Comparison of ENCODE assay signal across 1 cellular context in genomic region chr7:138049505-138050116, GRCh38.
A peak's percentile ranks its signal among the peaks of the same experiment; 100 is the strongest.
TF ChIP-seq lines count a peak whose summit lies in the region.

No MANE protein-coding gene starts in this region.

TF ChIP-seq in HepG2, 621 proteins besides CTCF, POLR2A, EP300 and RAD21 (continued from another document and continues in another):
- TF ChIP-seq ZBTB44 (CRISPR knock-in tag; IDR thresholded peaks at IDR 0.05): no peak
- TF ChIP-seq IKZF4 (CRISPR knock-in tag; IDR thresholded peaks at IDR 0.05; ENCODE audit: borderline replicate concordance, low read depth, not compliant biosample characterization): no peak
- TF ChIP-seq FOXA1 (IDR thresholded peaks at IDR 0.05): peak; percentile 90
- TF ChIP-seq FOXA1 (CRISPR knock-in tag; IDR thresholded peaks at IDR 0.05): peak; percentile 21; the same call in 1 of the 2 replicates
- TF ChIP-seq ZNF788 (CRISPR knock-in tag; IDR thresholded peaks at IDR 0.05; ENCODE audit: borderline replicate concordance): no peak
- peak; percentile 56; the same call in 1 of the 2 replicates for TF ChIP-seq TBX2 (CRISPR knock-in tag; IDR thresholded peaks at IDR 0.05; ENCODE audit: borderline replicate concordance)
- no peak for TF ChIP-seq REPIN1 (CRISPR knock-in tag; IDR thresholded peaks at IDR 0.05; ENCODE audit: borderline replicate concordance, low read depth)
- no peak for TF ChIP-seq ATF7-NPFF (CRISPR knock-in tag; IDR thresholded peaks at IDR 0.05; ENCODE audit: low read depth)
- TF ChIP-seq ZNF670 (CRISPR knock-in tag; IDR thresholded peaks at IDR 0.05; ENCODE audit: borderline replicate concordance): no peak
- no peak for TF ChIP-seq ZBTB7B (CRISPR knock-in tag; IDR thresholded peaks at IDR 0.05)
- TF ChIP-seq ZBTB2 (CRISPR knock-in tag; IDR thresholded peaks at IDR 0.05; ENCODE audit: low read depth): no peak
- peak; percentile 63; the same call in 1 of the 2 replicates for TF ChIP-seq CEBPG (CRISPR knock-in tag; IDR thresholded peaks at IDR 0.05)
- TF ChIP-seq ZFYVE20 (CRISPR knock-in tag; IDR thresholded peaks at IDR 0.05; ENCODE audit: borderline replicate concordance, low read depth): no peak
- no peak for TF ChIP-seq ZNF775 (CRISPR knock-in tag; IDR thresholded peaks at IDR 0.05; ENCODE audit: borderline replicate concordance)
- no peak for TF ChIP-seq MXD4 (CRISPR knock-in tag; IDR thresholded peaks at IDR 0.05)
- TF ChIP-seq SNAI1 (CRISPR knock-in tag; IDR thresholded peaks at IDR 0.05; ENCODE audit: borderline replicate concordance): no peak
- TF ChIP-seq HIC2 (CRISPR knock-in tag; IDR thresholded peaks at IDR 0.05; ENCODE audit: low read depth): no peak
- TF ChIP-seq PRDM4 (CRISPR knock-in tag; IDR thresholded peaks at IDR 0.05; ENCODE audit: borderline replicate concordance): no peak
- no peak for TF ChIP-seq ZNF7 (CRISPR knock-in tag; IDR thresholded peaks at IDR 0.05)
- no peak for TF ChIP-seq SALL2 (CRISPR knock-in tag; IDR thresholded peaks at IDR 0.05)
- peak; percentile 72; the same call in 1 of the 2 replicates for TF ChIP-seq ZNF652 (CRISPR knock-in tag; IDR thresholded peaks at IDR 0.05; ENCODE audit: borderline replicate concordance, low read depth)
- no peak for TF ChIP-seq ZNF264 (CRISPR knock-in tag; IDR thresholded peaks at IDR 0.05)
- TF ChIP-seq ZNF24 (IDR thresholded peaks at IDR 0.05): no peak
- no peak for TF ChIP-seq ELK4 (CRISPR knock-in tag; IDR thresholded peaks at IDR 0.05; ENCODE audit: borderline replicate concordance)
- no peak for TF ChIP-seq ZNF530 (CRISPR knock-in tag; IDR thresholded peaks at IDR 0.05; ENCODE audit: low read depth)
- TF ChIP-seq NCOA5 (CRISPR knock-in tag; IDR thresholded peaks at IDR 0.05): no peak
- TF ChIP-seq NR2F2 (IDR thresholded peaks at IDR 0.05; ENCODE audit: borderline replicate concordance, low read depth): peak; percentile 67; the same call in 1 of the 2 replicates
- TF ChIP-seq ZXDC (CRISPR knock-in tag; IDR thresholded peaks at IDR 0.05): no peak
- TF ChIP-seq ISL2 (CRISPR knock-in tag; IDR thresholded peaks at IDR 0.05): peak; percentile 63; the same call in 1 of the 2 replicates
- TF ChIP-seq ATM (IDR thresholded peaks at IDR 0.05; ENCODE audit: borderline replicate concordance): 0 out of 2 replicates have a peak, but pooled peaks have one; percentile 23
- no peak for TF ChIP-seq MAX (IDR thresholded peaks at IDR 0.05)
- no peak for TF ChIP-seq ZNF839 (CRISPR knock-in tag; IDR thresholded peaks at IDR 0.05; ENCODE audit: borderline replicate concordance)
- TF ChIP-seq ZNF274 (CRISPR knock-in tag; IDR thresholded peaks at IDR 0.05): no peak
- no peak for TF ChIP-seq PATZ1 (CRISPR knock-in tag; IDR thresholded peaks at IDR 0.05)
- no peak for TF ChIP-seq TP53 (CRISPR knock-in tag; conservative IDR thresholded peaks at IDR 0.05)
- TF ChIP-seq TEF (CRISPR knock-in tag; IDR thresholded peaks at IDR 0.05): no peak
- TF ChIP-seq SPEN (CRISPR knock-in tag; IDR thresholded peaks at IDR 0.05; ENCODE audit: low read depth): no peak
- no peak for TF ChIP-seq SMC3 (IDR thresholded peaks at IDR 0.05; ENCODE audit: low read length)
- no peak for TF ChIP-seq HIVEP1 (CRISPR knock-in tag; IDR thresholded peaks at IDR 0.05)
- TF ChIP-seq ZNF75D (CRISPR knock-in tag; IDR thresholded peaks at IDR 0.05; ENCODE audit: borderline replicate concordance): no peak
- no peak for TF ChIP-seq ZC3H4 (CRISPR knock-in tag; IDR thresholded peaks at IDR 0.05; ENCODE audit: borderline replicate concordance)
- no peak for TF ChIP-seq ZHX2 (IDR thresholded peaks at IDR 0.05; ENCODE audit: low read depth)
- no peak for TF ChIP-seq ZHX2 (CRISPR knock-in tag; IDR thresholded peaks at IDR 0.05; ENCODE audit: borderline replicate concordance)
